Comparison of ENCODE assay signal across 25 cellular contexts in genomic region chr13:113812140-113813036, GRCh38.
"Had no signal": no experiment of that assay in that cellular context is flagged by ENCODE, and none has a peak within 500 bp of the region (broad histone marks: within the 10 kb centered on the region; RNA-seq: fewer than 3 reads in every experiment).

No MANE protein-coding gene starts in this region.

- H3K36me3 ChIP-seq: lower lobe of right lung, thyroid gland, upper lobe of left lung had no signal

- DNase-seq: activated CD4-positive, alpha-beta memory T cell treated with anti-CD3 and anti-CD28 coated beads, Interleukin-2, amount 10 ng/mL, durations not matched to agents 7 days and 5 days; activated CD4-positive, alpha-beta T cell treated with anti-CD3 and anti-CD28 coated beads, Interleukin-2, amount 10 ng/mL, durations not matched to agents 7 days and 5 days; activated CD4-positive, CD25-positive, alpha-beta regulatory T cell treated with anti-CD3 and anti-CD28 coated beads, Interleukin-2, amount 50 U/mL, for 72 hours; activated gamma-delta T cell treated with Interleukin-2 at 50 U/mL for 16 hours; activated naive CD4-positive, alpha-beta T cell treated with anti-CD3 and anti-CD28 coated beads, Interleukin-2, amount 50 U/mL, for 16 hours; activated T-cell treated with anti-CD3 and anti-CD28 coated beads, Interleukin-2, amount 50 U/mL, for 4 hours; amniotic stem cell; central memory CD4-positive, alpha-beta T cell; foreskin keratinocyte; heart right ventricle; lower lobe of right lung; mesenchymal stem cell; natural killer cell; stimulated activated CD4-positive, alpha-beta T cell treated with anti-CD3 and anti-CD28 coated beads, Interleukin-12 subunit alpha, Interleukin-12 subunit beta, amount 100 ng/mL, for 4 hours; stimulated activated CD4-positive, alpha-beta T cell treated with anti-CD3 and anti-CD28 coated beads, Interleukin-4, amount 100 ng/mL, for 1 hour; stomach; T-helper 2 cell; thyroid gland had no signal

- ATAC-seq: activated T-cell treated with anti-CD3 and anti-CD28 coated beads, Interleukin-2, amount 50 U/mL, for 4 hours; activated T-helper 17 cell treated with anti-CD3 and anti-CD28 coated beads, Interleukin-2, amount 50 U/mL, for 72 hours; esophagus mucosa; foreskin keratinocyte; heart right ventricle; left lobe of liver; lower lobe of right lung; natural killer cell; sciatic nerve had no signal

- H3K36me3 Mint-ChIP-seq: natural killer cell had no signal

- H3K4me3 ChIP-seq: heart right ventricle, skin epidermis, stomach, thyroid gland, upper lobe of left lung had no signal

- FAIRE-seq: astrocyte had no signal

- H3K9me3 ChIP-seq: lower lobe of right lung, thyroid gland had no signal

- H3K27ac Mint-ChIP-seq: activated CD4-positive, alpha-beta memory T cell treated with anti-CD3 and anti-CD28 coated beads, Interleukin-2, amount 10 ng/mL, durations not matched to agents 7 days and 5 days; activated CD4-positive, alpha-beta T cell treated with anti-CD3 and anti-CD28 coated beads, Interleukin-2, amount 10 ng/mL, durations not matched to agents 7 days and 5 days; activated T-helper 17 cell treated with anti-CD3 and anti-CD28 coated beads, Interleukin-2, amount 50 U/mL, for 72 hours; natural killer cell had no signal

- H3K9me3 Mint-ChIP-seq: activated T-helper 17 cell treated with anti-CD3 and anti-CD28 coated beads, Interleukin-2, amount 50 U/mL, for 72 hours; natural killer cell had no signal

- H3K27ac ChIP-seq: foreskin keratinocyte, skin epidermis, stomach, thyroid gland had no signal

- H3K4me1 ChIP-seq: foreskin keratinocyte had no signal

- H3K27me3 ChIP-seq: heart right ventricle, thyroid gland, upper lobe of left lung had no signal

- H3K27me3 Mint-ChIP-seq: activated CD4-positive, alpha-beta memory T cell treated with anti-CD3 and anti-CD28 coated beads, Interleukin-2, amount 10 ng/mL, durations not matched to agents 7 days and 5 days; activated CD4-positive, alpha-beta T cell treated with anti-CD3 and anti-CD28 coated beads, Interleukin-2, amount 10 ng/mL, durations not matched to agents 7 days and 5 days; activated T-helper 17 cell treated with anti-CD3 and anti-CD28 coated beads, Interleukin-2, amount 50 U/mL, for 72 hours had no signal

- H3K4me3 Mint-ChIP-seq: activated CD4-positive, alpha-beta memory T cell treated with anti-CD3 and anti-CD28 coated beads, Interleukin-2, amount 10 ng/mL, durations not matched to agents 7 days and 5 days; activated CD4-positive, alpha-beta T cell treated with anti-CD3 and anti-CD28 coated beads, Interleukin-2, amount 10 ng/mL, durations not matched to agents 7 days and 5 days; activated T-cell treated with anti-CD3 and anti-CD28 coated beads, Interleukin-2, amount 50 U/mL, for 4 hours; activated T-helper 17 cell treated with anti-CD3 and anti-CD28 coated beads, Interleukin-2, amount 50 U/mL, for 72 hours; natural killer cell had no signal
